Comparison of ENCODE assay signal across 9 cellular contexts in the genomic region with DNA sequence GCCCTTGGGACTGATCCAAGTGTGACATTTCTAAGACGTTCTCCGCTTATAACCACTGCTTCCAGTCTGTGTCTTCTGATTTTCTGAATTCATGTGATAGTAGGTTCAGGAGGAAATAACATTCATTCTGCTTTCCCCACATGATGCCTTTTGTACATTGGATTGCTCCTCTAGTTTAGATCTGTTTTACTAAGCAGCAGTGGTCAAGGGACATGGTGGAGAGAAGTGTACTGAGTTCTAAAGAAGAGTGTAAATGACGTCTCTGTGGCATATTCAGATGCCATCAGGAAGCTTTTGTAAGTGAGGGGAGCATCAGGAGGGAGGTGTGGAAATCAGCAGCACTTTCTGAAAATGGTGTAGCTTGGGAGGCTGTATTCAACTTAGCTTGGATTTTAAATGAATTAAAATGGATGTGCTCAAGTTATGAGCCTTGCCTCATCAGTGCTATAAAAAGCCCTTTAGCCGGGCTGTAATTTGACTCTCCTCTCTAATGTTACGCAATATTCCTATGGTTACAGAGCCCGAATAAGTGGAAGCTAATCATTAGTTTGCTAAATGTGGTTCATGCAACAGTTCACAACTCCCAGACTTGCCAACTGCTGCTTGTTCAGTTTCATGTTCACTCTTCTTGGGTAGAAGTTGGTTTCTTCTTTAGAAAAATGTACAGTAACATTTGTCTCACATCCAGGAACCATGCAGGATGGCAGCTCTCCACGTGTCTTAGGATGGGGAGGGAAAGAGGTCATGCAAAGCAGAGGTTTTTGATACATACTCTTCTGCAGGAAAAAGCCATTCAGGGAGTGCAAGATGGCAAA.
DNase-seq lines count a peak whose midpoint lies in the region; ATAC-seq, FAIRE-seq and TF ChIP-seq lines count a peak whose summit lies in the region.
"Had no signal": no experiment of that assay in that cellular context is flagged by ENCODE, and none has a peak within 500 bp of the region (broad histone marks: within the 10 kb centered on the region; RNA-seq: fewer than 3 reads in every experiment).

No MANE protein-coding gene starts in this region.

- ATAC-seq in HG03045 (IDR thresholded peaks at IDR 0.05; ENCODE audit: unreplicated experiment), result no peak
- ATAC-seq in activated T-helper 17 cell treated with anti-CD3 and anti-CD28 coated beads, Interleukin-2, amount 50 U/mL, for 72 hours (replicated peaks), result no peak

- H3K9ac ChIP-seq in adipocyte (ENCODE audit: low read length), result peak overlapping the region; percentile 66
- H3K9ac ChIP-seq in kidney (ENCODE audit: low read length in 2 of 2), result no peak overlapping the region

- FAIRE-seq in GM12892 (lab: Jason Lieb, UNC) (peak; percentile 88), kidney (lab: Jason Lieb, UNC) (peak; percentile 79), urothelium cell line (lab: Jason Lieb, UNC) (no peak)

- intact Hi-C loops in kidney (cut with DNase I), result no loop called here

- H3K36me3 Mint-ChIP-seq in activated T-helper 17 cell treated with anti-CD3 and anti-CD28 coated beads, Interleukin-2, amount 50 U/mL, for 72 hours (ENCODE audit: low read depth), result peaks cover 9% of the 10 kb centered on the region

- H3K36me3 ChIP-seq in adipocyte (ENCODE audit: control insufficient read depth, insufficient read depth, low read length, severe bottlenecking) (no peaks in the 10 kb centered on the region), kidney (ENCODE audit: control insufficient read depth in 1 of 2, insufficient read depth in 2 of 2, low read length in 2 of 2) (no peaks in the 10 kb centered on the region)

- no peak for DNase-seq in GM12892 (ENCODE audit: insufficient read length)
- peak; percentile 56 for DNase-seq in NCI-H1694 (lab: John Stamatoyannopoulos, UW)
- peak; percentile 96 for DNase-seq in adipocyte (ENCODE audit: low read depth)
- no peak for DNase-seq in kidney
- DNase-seq in urothelium cell line (ENCODE audit: low spot score), result peak; percentile 37
- no peak for DNase-seq in activated naive CD4-positive, alpha-beta T cell treated with anti-CD3 and anti-CD28 coated beads, Interleukin-2, amount 50 U/mL, for 16 hours

- no peak for TF ChIP-seq POLR2A in GM12892 (IDR thresholded peaks at IDR 0.05; ENCODE audit: low read depth, low read length)

- TF ChIP-seq CTCF in kidney (IDR thresholded peaks at IDR 0.05; ENCODE audit: borderline replicate concordance, extremely low read depth, insufficient read depth), result no peak

- H3K27me3 ChIP-seq in adipocyte (replicated peaks; ENCODE audit: control insufficient read depth, insufficient read depth, low read length), result no peaks in the 10 kb centered on the region

- H3K4me1 Mint-ChIP-seq in activated T-helper 17 cell treated with anti-CD3 and anti-CD28 coated beads, Interleukin-2, amount 50 U/mL, for 72 hours, result peaks cover 14% of the 10 kb centered on the region

- peak overlapping the region; percentile 59 to 60 for H3K27ac ChIP-seq in kidney (ENCODE audit: low read depth in 2 of 2, low read length in 2 of 2)

- no peak overlapping the region for H3K4me3 Mint-ChIP-seq in activated T-helper 17 cell treated with anti-CD3 and anti-CD28 coated beads, Interleukin-2, amount 50 U/mL, for 72 hours
- H3K4me3 Mint-ChIP-seq: memory B cell had no signal

- H3K9me3 ChIP-seq in adipocyte (ENCODE audit: control insufficient read depth, low read length) (no peaks in the 10 kb centered on the region), kidney (ENCODE audit: control insufficient read depth in 1 of 2, low read length in 2 of 2) (no peaks in the 10 kb centered on the region)

- H3K4me3 ChIP-seq in adipocyte (ENCODE audit: low read length) (peak overlapping the region; percentile 66), kidney (ENCODE audit: low read length in 2 of 2) (no peak overlapping the region)

- no peaks in the 10 kb centered on the region for H3K9me3 Mint-ChIP-seq in activated T-helper 17 cell treated with anti-CD3 and anti-CD28 coated beads, Interleukin-2, amount 50 U/mL, for 72 hours
- H3K9me3 Mint-ChIP-seq: memory B cell had no signal

- peaks cover 36% of the 10 kb centered on the region for H3K4me1 ChIP-seq in adipocyte (ENCODE audit: control insufficient read depth, insufficient read depth, low read length)
- peaks cover 4 to 8% of the 10 kb centered on the region in 2 donors for H3K4me1 ChIP-seq in kidney (ENCODE audit: control insufficient read depth in 1 of 2, insufficient read depth in 1 of 2, low read depth in 1 of 2, low read length in 2 of 2)

- H3K27ac Mint-ChIP-seq in activated T-helper 17 cell treated with anti-CD3 and anti-CD28 coated beads, Interleukin-2, amount 50 U/mL, for 72 hours, result no peak overlapping the region
- H3K27ac Mint-ChIP-seq: memory B cell had no signal

- no peaks in the 10 kb centered on the region for H3K27me3 Mint-ChIP-seq in activated T-helper 17 cell treated with anti-CD3 and anti-CD28 coated beads, Interleukin-2, amount 50 U/mL, for 72 hours
- H3K27me3 Mint-ChIP-seq: memory B cell had no signal

Comparison
In these comparisons a context has a peak if more than half of its experiments do, and no peak if none do; other contexts are left out.
1. DNase-seq: peak in NCI-H1694 (single experiment), adipocyte (single experiment) and urothelium cell line (single experiment); none in GM12892 (single experiment), kidney (single experiment) and activated naive CD4-positive, alpha-beta T cell treated with anti-CD3 and anti-CD28 coated beads, Interleukin-2, amount 50 U/mL, for 16 hours (single experiment).